Comparison of ENCODE assay signal across 1 cellular context in the genomic region with DNA sequence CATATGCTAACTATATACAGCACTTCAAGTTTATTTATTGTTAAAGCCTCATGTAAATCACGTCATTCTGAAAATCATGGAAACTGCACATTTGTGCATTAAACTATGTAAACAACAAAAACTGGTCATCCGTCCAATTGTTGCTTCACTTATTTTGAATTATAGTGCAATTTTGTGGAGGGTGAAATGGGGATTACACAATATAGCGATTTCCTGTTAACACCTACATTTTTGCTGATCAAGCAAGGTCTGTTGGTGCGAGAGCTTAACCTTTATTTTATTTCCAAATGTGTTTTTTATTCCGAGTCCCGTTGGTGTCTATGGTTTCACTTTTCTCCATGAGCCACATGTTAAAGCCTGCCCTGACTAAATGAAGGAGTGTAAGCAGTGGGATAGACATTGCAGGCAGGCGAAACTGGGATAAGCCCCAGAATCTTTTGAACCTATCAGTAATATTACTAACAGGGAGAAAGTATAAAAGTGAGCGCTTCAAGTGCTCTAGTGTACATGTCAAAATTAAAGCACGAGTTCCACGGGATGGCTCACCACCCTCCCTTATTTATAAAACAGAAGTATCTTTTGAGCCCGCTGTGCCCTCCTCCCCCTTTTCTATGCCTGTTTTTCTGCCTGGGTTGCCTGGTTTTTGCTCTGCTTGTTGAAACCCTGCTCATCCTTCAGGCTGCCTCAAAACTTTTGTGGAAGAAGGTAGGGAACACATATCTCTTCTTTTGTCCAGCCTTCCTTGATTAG.
TF ChIP-seq lines count a peak whose summit lies in the region.

No MANE protein-coding gene starts in this region.

TF ChIP-seq in HEK293, 187 proteins besides CTCF, POLR2A, EP300 and RAD21 (continued from another document):
- TF ChIP-seq, protein P1, sequence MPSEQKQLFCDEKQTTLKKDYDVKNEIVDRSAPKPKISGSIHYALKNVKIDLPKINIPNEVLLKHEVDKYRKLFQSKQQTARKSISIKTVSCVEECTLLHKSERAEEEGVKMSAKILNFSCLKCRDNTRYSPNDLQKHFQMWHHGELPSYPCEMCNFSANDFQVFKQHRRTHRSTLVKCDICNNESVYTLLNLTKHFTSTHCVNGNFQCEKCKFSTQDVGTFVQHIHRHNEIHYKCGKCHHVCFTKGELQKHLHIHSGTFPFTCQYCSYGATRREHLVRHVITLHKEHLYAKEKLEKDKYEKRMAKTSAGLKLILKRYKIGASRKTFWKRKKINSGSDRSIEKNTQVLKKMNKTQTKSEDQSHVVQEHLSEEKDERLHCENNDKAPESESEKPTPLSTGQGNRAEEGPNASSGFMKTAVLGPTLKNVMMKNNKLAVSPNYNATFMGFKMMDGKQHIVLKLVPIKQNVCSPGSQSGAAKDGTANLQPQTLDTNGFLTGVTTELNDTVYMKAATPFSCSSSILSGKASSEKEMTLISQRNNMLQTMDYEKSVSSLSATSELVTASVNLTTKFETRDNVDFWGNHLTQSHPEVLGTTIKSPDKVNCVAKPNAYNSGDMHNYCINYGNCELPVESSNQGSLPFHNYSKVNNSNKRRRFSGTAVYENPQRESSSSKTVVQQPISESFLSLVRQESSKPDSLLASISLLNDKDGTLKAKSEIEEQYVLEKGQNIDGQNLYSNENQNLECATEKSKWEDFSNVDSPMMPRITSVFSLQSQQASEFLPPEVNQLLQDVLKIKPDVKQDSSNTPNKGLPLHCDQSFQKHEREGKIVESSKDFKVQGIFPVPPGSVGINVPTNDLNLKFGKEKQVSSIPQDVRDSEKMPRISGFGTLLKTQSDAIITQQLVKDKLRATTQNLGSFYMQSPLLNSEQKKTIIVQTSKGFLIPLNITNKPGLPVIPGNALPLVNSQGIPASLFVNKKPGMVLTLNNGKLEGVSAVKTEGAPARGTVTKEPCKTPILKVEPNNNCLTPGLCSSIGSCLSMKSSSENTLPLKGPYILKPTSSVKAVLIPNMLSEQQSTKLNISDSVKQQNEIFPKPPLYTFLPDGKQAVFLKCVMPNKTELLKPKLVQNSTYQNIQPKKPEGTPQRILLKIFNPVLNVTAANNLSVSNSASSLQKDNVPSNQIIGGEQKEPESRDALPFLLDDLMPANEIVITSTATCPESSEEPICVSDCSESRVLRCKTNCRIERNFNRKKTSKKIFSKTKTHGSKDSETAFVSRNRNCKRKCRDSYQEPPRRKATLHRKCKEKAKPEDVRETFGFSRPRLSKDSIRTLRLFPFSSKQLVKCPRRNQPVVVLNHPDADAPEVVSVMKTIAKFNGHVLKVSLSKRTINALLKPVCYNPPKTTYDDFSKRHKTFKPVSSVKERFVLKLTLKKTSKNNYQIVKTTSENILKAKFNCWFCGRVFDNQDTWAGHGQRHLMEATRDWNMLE (tag by site-specific recombination; conservative IDR thresholded peaks at IDR 0.05; ENCODE audit: low read depth) = no peak
- no peak for TF ChIP-seq ZNF624 (tag by site-specific recombination; IDR thresholded peaks at IDR 0.05)
- TF ChIP-seq, protein P2, sequence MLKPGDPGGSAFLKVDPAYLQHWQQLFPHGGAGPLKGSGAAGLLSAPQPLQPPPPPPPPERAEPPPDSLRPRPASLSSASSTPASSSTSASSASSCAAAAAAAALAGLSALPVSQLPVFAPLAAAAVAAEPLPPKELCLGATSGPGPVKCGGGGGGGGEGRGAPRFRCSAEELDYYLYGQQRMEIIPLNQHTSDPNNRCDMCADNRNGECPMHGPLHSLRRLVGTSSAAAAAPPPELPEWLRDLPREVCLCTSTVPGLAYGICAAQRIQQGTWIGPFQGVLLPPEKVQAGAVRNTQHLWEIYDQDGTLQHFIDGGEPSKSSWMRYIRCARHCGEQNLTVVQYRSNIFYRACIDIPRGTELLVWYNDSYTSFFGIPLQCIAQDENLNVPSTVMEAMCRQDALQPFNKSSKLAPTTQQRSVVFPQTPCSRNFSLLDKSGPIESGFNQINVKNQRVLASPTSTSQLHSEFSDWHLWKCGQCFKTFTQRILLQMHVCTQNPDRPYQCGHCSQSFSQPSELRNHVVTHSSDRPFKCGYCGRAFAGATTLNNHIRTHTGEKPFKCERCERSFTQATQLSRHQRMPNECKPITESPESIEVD (tag by site-specific recombination; IDR thresholded peaks at IDR 0.05) = peak; percentile 96
- TF ChIP-seq OSR2 (tag by site-specific recombination; IDR thresholded peaks at IDR 0.05) = no peak
- no peak for TF ChIP-seq ZEB2 (tag by site-specific recombination; IDR thresholded peaks at IDR 0.05)
- no peak for TF ChIP-seq ZNF112 (tag by site-specific recombination; IDR thresholded peaks at IDR 0.05)
- TF ChIP-seq ZNF324 (tag by site-specific recombination; IDR thresholded peaks at IDR 0.05) = no peak
- no peak for TF ChIP-seq ZNF549 (tag by site-specific recombination; IDR thresholded peaks at IDR 0.05)
- TF ChIP-seq, protein P3, sequence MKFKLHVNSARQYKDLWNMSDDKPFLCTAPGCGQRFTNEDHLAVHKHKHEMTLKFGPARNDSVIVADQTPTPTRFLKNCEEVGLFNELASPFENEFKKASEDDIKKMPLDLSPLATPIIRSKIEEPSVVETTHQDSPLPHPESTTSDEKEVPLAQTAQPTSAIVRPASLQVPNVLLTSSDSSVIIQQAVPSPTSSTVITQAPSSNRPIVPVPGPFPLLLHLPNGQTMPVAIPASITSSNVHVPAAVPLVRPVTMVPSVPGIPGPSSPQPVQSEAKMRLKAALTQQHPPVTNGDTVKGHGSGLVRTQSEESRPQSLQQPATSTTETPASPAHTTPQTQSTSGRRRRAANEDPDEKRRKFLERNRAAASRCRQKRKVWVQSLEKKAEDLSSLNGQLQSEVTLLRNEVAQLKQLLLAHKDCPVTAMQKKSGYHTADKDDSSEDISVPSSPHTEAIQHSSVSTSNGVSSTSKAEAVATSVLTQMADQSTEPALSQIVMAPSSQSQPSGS (tag by site-specific recombination; IDR thresholded peaks at IDR 0.05; ENCODE audit: low read depth) = peak; percentile 69; the same call in 1 of the 2 replicates
- TF ChIP-seq, protein P4, sequence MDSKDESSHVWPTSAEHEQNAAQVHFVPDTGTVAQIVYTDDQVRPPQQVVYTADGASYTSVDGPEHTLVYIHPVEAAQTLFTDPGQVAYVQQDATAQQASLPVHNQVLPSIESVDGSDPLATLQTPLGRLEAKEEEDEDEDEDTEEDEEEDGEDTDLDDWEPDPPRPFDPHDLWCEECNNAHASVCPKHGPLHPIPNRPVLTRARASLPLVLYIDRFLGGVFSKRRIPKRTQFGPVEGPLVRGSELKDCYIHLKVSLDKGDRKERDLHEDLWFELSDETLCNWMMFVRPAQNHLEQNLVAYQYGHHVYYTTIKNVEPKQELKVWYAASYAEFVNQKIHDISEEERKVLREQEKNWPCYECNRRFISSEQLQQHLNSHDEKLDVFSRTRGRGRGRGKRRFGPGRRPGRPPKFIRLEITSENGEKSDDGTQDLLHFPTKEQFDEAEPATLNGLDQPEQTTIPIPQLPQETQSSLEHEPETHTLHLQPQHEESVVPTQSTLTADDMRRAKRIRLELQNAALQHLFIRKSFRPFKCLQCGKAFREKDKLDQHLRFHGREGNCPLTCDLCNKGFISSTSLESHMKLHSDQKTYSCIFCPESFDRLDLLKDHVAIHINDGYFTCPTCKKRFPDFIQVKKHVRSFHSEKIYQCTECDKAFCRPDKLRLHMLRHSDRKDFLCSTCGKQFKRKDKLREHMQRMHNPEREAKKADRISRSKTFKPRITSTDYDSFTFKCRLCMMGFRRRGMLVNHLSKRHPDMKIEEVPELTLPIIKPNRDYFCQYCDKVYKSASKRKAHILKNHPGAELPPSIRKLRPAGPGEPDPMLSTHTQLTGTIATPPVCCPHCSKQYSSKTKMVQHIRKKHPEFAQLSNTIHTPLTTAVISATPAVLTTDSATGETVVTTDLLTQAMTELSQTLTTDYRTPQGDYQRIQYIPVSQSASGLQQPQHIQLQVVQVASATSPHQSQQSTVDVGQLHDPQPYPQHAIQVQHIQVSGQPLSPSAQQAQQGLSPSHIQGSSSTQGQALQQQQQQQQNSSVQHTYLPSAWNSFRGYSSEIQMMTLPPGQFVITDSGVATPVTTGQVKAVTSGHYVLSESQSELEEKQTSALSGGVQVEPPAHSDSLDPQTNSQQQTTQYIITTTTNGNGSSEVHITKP (tag by site-specific recombination; IDR thresholded peaks at IDR 0.05) = no peak
- TF ChIP-seq ZFP3 (tag by site-specific recombination; IDR thresholded peaks at IDR 0.05; ENCODE audit: low read depth) = no peak
- no peak for TF ChIP-seq ZNF239 (tag by site-specific recombination; IDR thresholded peaks at IDR 0.05)
- TF ChIP-seq, protein P5, sequence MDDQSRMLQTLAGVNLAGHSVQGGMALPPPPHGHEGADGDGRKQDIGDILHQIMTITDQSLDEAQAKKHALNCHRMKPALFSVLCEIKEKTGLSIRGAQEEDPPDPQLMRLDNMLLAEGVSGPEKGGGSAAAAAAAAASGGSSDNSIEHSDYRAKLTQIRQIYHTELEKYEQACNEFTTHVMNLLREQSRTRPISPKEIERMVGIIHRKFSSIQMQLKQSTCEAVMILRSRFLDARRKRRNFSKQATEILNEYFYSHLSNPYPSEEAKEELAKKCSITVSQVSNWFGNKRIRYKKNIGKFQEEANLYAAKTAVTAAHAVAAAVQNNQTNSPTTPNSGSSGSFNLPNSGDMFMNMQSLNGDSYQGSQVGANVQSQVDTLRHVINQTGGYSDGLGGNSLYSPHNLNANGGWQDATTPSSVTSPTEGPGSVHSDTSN (CRISPR knock-in tag; IDR thresholded peaks at IDR 0.05) = no peak
- no peak for TF ChIP-seq ZNF140 (tag by site-specific recombination; IDR thresholded peaks at IDR 0.05)
- peak; percentile 83 for TF ChIP-seq SCRT2 (tag by site-specific recombination; IDR thresholded peaks at IDR 0.05)
- TF ChIP-seq ZNF416 (tag by site-specific recombination; IDR thresholded peaks at IDR 0.05) = no peak
- no peak for TF ChIP-seq ZNF221 (tag by site-specific recombination; IDR thresholded peaks at IDR 0.05; ENCODE audit: borderline replicate concordance)
- peak; percentile 36; the same call in 1 of the 2 replicates for TF ChIP-seq ZBTB8A (tag by site-specific recombination; IDR thresholded peaks at IDR 0.05)
- no peak for TF ChIP-seq ZNF19 (tag by site-specific recombination; IDR thresholded peaks at IDR 0.05; ENCODE audit: low read depth)
